8 cellular contexts compared by ENCODE assay signal in the genomic region with DNA sequence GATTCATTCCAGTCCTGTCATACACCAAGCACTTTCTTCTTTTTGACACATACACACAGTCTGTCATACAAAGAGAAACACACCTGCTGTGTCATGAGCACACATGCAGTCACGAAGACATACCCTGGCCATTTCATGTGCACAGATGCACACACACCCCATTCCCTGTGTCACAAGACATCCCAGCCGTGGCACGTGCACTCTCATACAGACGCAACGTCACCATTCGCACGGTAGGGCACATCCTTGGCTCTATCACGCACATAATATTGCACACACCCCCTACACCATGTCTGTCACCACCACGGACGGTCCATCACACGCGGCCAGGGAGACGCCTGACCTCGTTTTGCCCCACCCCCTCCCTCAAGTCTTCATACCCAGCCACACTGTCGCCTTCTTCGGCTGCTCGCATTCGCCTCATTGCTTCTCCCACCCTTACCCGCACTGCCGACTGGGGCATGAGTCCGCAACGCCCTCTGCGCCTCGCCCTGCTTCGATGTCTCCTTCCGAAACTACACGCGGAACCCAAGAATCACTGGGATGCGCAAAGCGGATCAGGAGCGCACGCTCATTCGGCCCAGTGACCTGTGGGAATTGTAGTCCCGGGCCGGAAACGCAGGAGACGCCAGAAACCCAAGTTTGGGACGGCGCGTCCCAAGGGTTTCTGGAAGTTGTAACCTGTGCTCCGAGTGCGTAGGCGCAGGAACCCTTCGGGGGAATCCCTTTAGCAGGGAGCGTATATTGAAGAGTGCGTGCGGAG. TPM values are rescaled to one million over a fixed set of nuclear protein-coding genes. Genes with fewer than 3 reads are reported as not detected.
DNase-seq lines count a peak whose midpoint lies in the region; ATAC-seq and TF ChIP-seq lines count a peak whose summit lies in the region.

No MANE protein-coding gene starts in this region.

- intact Hi-C loops in natural killer cell (cut with micrococcal nuclease) = no loop called here
- intact Hi-C loops in uterus (cut with DNase I; ENCODE audit: low total_unique reads) = no loop called here

- peaks cover 14% of the 10 kb centered on the region for H3K4me1 Mint-ChIP-seq in activated CD4-positive, alpha-beta T cell treated with anti-CD3 and anti-CD28 coated beads, Interleukin-2, amount 10 ng/mL, durations not matched to agents 7 days and 5 days
- peaks cover 8 to 9% of the 10 kb centered on the region in 2 donors for H3K4me1 Mint-ChIP-seq in natural killer cell

- no peak for TF ChIP-seq POLR2A in uterus (IDR thresholded peaks at IDR 0.05)

- H3K27ac Mint-ChIP-seq in activated CD4-positive, alpha-beta T cell treated with anti-CD3 and anti-CD28 coated beads, Interleukin-2, amount 10 ng/mL, durations not matched to agents 7 days and 5 days = no peak overlapping the region
- no peak overlapping the region for H3K27ac Mint-ChIP-seq in natural killer cell

- H3K9me3 ChIP-seq in uterus = no peaks in the 10 kb centered on the region

- H3K4me1 ChIP-seq in uterus = peaks cover 0 to 5% of the 10 kb centered on the region in 2 donors

- peak; percentile 8 for DNase-seq in DMS79 treated with DMSO at 0.1 percent for 48 hours (lab: John Stamatoyannopoulos, UW)
- DNase-seq in activated CD4-positive, alpha-beta T cell treated with anti-CD3 and anti-CD28 coated beads, Interleukin-2, amount 10 ng/mL, durations not matched to agents 7 days and 5 days = no peak
- peak; percentile 28 for DNase-seq in epidermal melanocyte (ENCODE audit: insufficient read length, low spot score)
- DNase-seq in natural killer cell = no peak
- peak; percentile 20 to 25 for DNase-seq in uterus
- DNase-seq in NCI-H2107 treated with DMSO at 0.1 percent for 48 hours (lab: John Stamatoyannopoulos, UW; ENCODE audit: unreplicated experiment) = no peak
- DNase-seq in NOMO-1 treated with DMSO at 0.1 percent for 48 hours (lab: John Stamatoyannopoulos, UW; ENCODE audit: unreplicated experiment) = no peak

- H3K4me3 Mint-ChIP-seq in activated CD4-positive, alpha-beta T cell treated with anti-CD3 and anti-CD28 coated beads, Interleukin-2, amount 10 ng/mL, durations not matched to agents 7 days and 5 days = peak overlapping the region; percentile 69
- peak overlapping the region; percentile 65 for H3K4me3 Mint-ChIP-seq in natural killer cell

- H3K4me3 ChIP-seq in uterus = peak overlapping the region; percentile 11 to 28

- no peak overlapping the region for H3K27ac ChIP-seq in uterus

- ATAC-seq in natural killer cell = peak in 2 of 3 donors; percentile 24 to 39
- ATAC-seq in GM19328 (IDR thresholded peaks at IDR 0.05; ENCODE audit: unreplicated experiment) = no peak

- CTCF ChIA-PET in activated CD4-positive, alpha-beta T cell treated with anti-CD3 and anti-CD28 coated beads, Interleukin-2, amount 10 ng/mL, durations not matched to agents 7 days and 5 days (lab: Charles Lee) = no interaction called here

- no peaks in the 10 kb centered on the region for H3K36me3 ChIP-seq in uterus

- peaks cover 28% of the 10 kb centered on the region for H3K27me3 Mint-ChIP-seq in activated CD4-positive, alpha-beta T cell treated with anti-CD3 and anti-CD28 coated beads, Interleukin-2, amount 10 ng/mL, durations not matched to agents 7 days and 5 days
- peaks cover 48 to 53% of the 10 kb centered on the region in 2 donors for H3K27me3 Mint-ChIP-seq in natural killer cell (ENCODE audit: low read depth in 2 of 2)

- H3K27me3 ChIP-seq in uterus = no peaks in the 10 kb centered on the region

- POLR2A ChIA-PET in activated CD4-positive, alpha-beta T cell treated with anti-CD3 and anti-CD28 coated beads, Interleukin-2, amount 10 ng/mL, durations not matched to agents 7 days and 5 days (lab: Charles Lee) = no interaction called here

- H3K9me3 Mint-ChIP-seq in activated CD4-positive, alpha-beta T cell treated with anti-CD3 and anti-CD28 coated beads, Interleukin-2, amount 10 ng/mL, durations not matched to agents 7 days and 5 days = peaks cover 23% of the 10 kb centered on the region
- no peaks in the 10 kb centered on the region for H3K9me3 Mint-ChIP-seq in natural killer cell

- H3K36me3 Mint-ChIP-seq in activated CD4-positive, alpha-beta T cell treated with anti-CD3 and anti-CD28 coated beads, Interleukin-2, amount 10 ng/mL, durations not matched to agents 7 days and 5 days (ENCODE audit: low read depth) = peaks cover 6% of the 10 kb centered on the region
- no peaks in the 10 kb centered on the region for H3K36me3 Mint-ChIP-seq in natural killer cell

- no peak for TF ChIP-seq CTCF in natural killer cell (IDR thresholded peaks at IDR 0.05)
- TF ChIP-seq CTCF in uterus (IDR thresholded peaks at IDR 0.05) = no peak

RNA-seq across cellular contexts. Expression of gene ZNF283, which starts 6.8 kb away (rescaled TPM):
- total RNA-seq in activated CD4-positive, alpha-beta T cell treated with anti-CD3 and anti-CD28 coated beads, Interleukin-2, amount 10 ng/mL, durations not matched to agents 7 days and 5 days = 1 to 10 TPM; 6.1 to 7.4 TPM
- total RNA-seq in natural killer cell (1 to 10 TPM; 4.1 to 8.0 (median 7.1) TPM), uterus (10 to 100 TPM in 3 of 4 donors, 1 to 10 TPM in 1; 1.8 to 52.6 (median 14.1) TPM)

RNA-seq across cellular contexts. Expression of gene LYPD5, which starts 18.0 kb away (rescaled TPM):
- under 1 TPM; 0.62 to 0.79 TPM for total RNA-seq in activated CD4-positive, alpha-beta T cell treated with anti-CD3 and anti-CD28 coated beads, Interleukin-2, amount 10 ng/mL, durations not matched to agents 7 days and 5 days
- total RNA-seq in natural killer cell = not detected
- total RNA-seq in uterus = 1 to 10 TPM in 2 of 4 donors, under 1 TPM in 2; 0.51 to 1.9 (median 0.88) TPM

RNA-seq across cellular contexts. Expression of gene KCNN4, which starts 39.5 kb away (rescaled TPM):
- 10 to 100 TPM; 31.9 to 34.5 TPM for total RNA-seq in activated CD4-positive, alpha-beta T cell treated with anti-CD3 and anti-CD28 coated beads, Interleukin-2, amount 10 ng/mL, durations not matched to agents 7 days and 5 days
- total RNA-seq in natural killer cell = 1 to 10 TPM in 2 of 3 donors, under 1 TPM in 1; 0.72 to 7.1 (median 1.4) TPM
- 1 to 10 TPM in 3 of 4 donors, under 1 TPM in 1; 0.77 to 9.2 (median 5.6) TPM for total RNA-seq in uterus

Comparison
In these comparisons a context has a peak if more than half of its experiments do, and no peak if none do; other contexts are left out.
1. DNase-seq: peak in DMS79 treated with DMSO at 0.1 percent for 48 hours (single experiment), epidermal melanocyte (single experiment) and uterus (2 of 2); none in activated CD4-positive, alpha-beta T cell treated with anti-CD3 and anti-CD28 coated beads, Interleukin-2, amount 10 ng/mL, durations not matched to agents 7 days and 5 days (single experiment), natural killer cell (single experiment), NCI-H2107 treated with DMSO at 0.1 percent for 48 hours (single experiment) and NOMO-1 treated with DMSO at 0.1 percent for 48 hours (single experiment).